In genomic region chr6:89412071-89413005, GRCh38 we compare ENCODE assay signal across 1 cellular context.
TF ChIP-seq lines count a peak whose summit lies in the region.

RRAGD (minus strand) TSS chr6:89412273; CDS start chr6:89411993, 280 bp downstream.

TF ChIP-seq in HepG2, 621 proteins besides CTCF, POLR2A, EP300 and RAD21 (continued from another document and continues in another):
- TF ChIP-seq GMEB2 (CRISPR knock-in tag; IDR thresholded peaks at IDR 0.05; ENCODE audit: low read depth) (no peak), ZNF800 (CRISPR knock-in tag; IDR thresholded peaks at IDR 0.05) (0 out of 2 replicates have a peak, but pooled peaks have one; percentile 32), SP4 (CRISPR knock-in tag; IDR thresholded peaks at IDR 0.05) (peak; percentile 62; the same call in 1 of the 2 replicates), ARNTL (CRISPR knock-in tag; IDR thresholded peaks at IDR 0.05) (no peak), KLF13 (CRISPR knock-in tag; IDR thresholded peaks at IDR 0.05) (no peak), ZNF761 (CRISPR knock-in tag; conservative IDR thresholded peaks at IDR 0.05) (no peak), ZNF850 (CRISPR knock-in tag; conservative IDR thresholded peaks at IDR 0.05) (no peak), ZBTB14 (CRISPR knock-in tag; IDR thresholded peaks at IDR 0.05) (peak; percentile 82), KIAA2018 (CRISPR knock-in tag; IDR thresholded peaks at IDR 0.05; ENCODE audit: borderline replicate concordance) (no peak), NFIB (CRISPR knock-in tag; IDR thresholded peaks at IDR 0.05; ENCODE audit: borderline replicate concordance) (no peak), ZNF879 (CRISPR knock-in tag; IDR thresholded peaks at IDR 0.05) (no peak), KDM6A (CRISPR knock-in tag; IDR thresholded peaks at IDR 0.05; ENCODE audit: low read depth) (no peak), ZBTB46 (CRISPR knock-in tag; IDR thresholded peaks at IDR 0.05; ENCODE audit: borderline replicate concordance) (no peak), ZKSCAN5 (CRISPR knock-in tag; IDR thresholded peaks at IDR 0.05) (no peak), PHF8 (CRISPR knock-in tag; IDR thresholded peaks at IDR 0.05) (0 out of 2 replicates have a peak, but pooled peaks have one; percentile 2), ZNF563 (CRISPR knock-in tag; IDR thresholded peaks at IDR 0.05) (0 out of 2 replicates have a peak, but pooled peaks have one; percentile 55), ZNF543 (CRISPR knock-in tag; IDR thresholded peaks at IDR 0.05) (no peak), ETV5 (CRISPR knock-in tag; IDR thresholded peaks at IDR 0.05; ENCODE audit: borderline replicate concordance) (no peak), ZNF350 (CRISPR knock-in tag; IDR thresholded peaks at IDR 0.05; ENCODE audit: borderline replicate concordance, low read depth) (no peak), ZNF230 (CRISPR knock-in tag; IDR thresholded peaks at IDR 0.05) (no peak), ZFY (CRISPR knock-in tag; IDR thresholded peaks at IDR 0.05) (0 out of 2 replicates have a peak, but pooled peaks have one; percentile 28), ZSCAN12 (CRISPR knock-in tag; IDR thresholded peaks at IDR 0.05) (no peak), PHF21A (CRISPR knock-in tag; IDR thresholded peaks at IDR 0.05) (0 out of 2 replicates have a peak, but pooled peaks have one; percentile 26), BRCA1 (CRISPR knock-in tag; IDR thresholded peaks at IDR 0.05) (no peak), POLR2AphosphoS5 (IDR thresholded peaks at IDR 0.05; ENCODE audit: low read depth, low read length) (no peak), ZNF263 (CRISPR knock-in tag; IDR thresholded peaks at IDR 0.05) (peak; percentile 73), MAX (IDR thresholded peaks at IDR 0.05) (peak; percentile 43; the same call in 1 of the 2 replicates), NCOA2 (CRISPR knock-in tag; IDR thresholded peaks at IDR 0.05) (no peak)
- TF ChIP-seq, protein P1, sequence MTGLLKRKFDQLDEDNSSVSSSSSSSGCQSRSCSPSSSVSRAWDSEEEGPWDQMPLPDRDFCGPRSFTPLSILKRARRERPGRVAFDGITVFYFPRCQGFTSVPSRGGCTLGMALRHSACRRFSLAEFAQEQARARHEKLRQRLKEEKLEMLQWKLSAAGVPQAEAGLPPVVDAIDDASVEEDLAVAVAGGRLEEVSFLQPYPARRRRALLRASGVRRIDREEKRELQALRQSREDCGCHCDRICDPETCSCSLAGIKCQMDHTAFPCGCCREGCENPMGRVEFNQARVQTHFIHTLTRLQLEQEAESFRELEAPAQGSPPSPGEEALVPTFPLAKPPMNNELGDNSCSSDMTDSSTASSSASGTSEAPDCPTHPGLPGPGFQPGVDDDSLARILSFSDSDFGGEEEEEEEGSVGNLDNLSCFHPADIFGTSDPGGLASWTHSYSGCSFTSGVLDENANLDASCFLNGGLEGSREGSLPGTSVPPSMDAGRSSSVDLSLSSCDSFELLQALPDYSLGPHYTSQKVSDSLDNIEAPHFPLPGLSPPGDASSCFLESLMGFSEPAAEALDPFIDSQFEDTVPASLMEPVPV (CRISPR knock-in tag; IDR thresholded peaks at IDR 0.05) = peak; percentile 31; the same call in 1 of the 2 replicates
- TF ChIP-seq, protein P2, sequence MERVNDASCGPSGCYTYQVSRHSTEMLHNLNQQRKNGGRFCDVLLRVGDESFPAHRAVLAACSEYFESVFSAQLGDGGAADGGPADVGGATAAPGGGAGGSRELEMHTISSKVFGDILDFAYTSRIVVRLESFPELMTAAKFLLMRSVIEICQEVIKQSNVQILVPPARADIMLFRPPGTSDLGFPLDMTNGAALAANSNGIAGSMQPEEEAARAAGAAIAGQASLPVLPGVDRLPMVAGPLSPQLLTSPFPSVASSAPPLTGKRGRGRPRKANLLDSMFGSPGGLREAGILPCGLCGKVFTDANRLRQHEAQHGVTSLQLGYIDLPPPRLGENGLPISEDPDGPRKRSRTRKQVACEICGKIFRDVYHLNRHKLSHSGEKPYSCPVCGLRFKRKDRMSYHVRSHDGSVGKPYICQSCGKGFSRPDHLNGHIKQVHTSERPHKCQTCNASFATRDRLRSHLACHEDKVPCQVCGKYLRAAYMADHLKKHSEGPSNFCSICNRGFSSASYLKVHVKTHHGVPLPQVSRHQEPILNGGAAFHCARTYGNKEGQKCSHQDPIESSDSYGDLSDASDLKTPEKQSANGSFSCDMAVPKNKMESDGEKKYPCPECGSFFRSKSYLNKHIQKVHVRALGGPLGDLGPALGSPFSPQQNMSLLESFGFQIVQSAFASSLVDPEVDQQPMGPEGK (CRISPR knock-in tag; IDR thresholded peaks at IDR 0.05) = peak; percentile 32; the same call in 1 of the 2 replicates
- TF ChIP-seq, protein P3, sequence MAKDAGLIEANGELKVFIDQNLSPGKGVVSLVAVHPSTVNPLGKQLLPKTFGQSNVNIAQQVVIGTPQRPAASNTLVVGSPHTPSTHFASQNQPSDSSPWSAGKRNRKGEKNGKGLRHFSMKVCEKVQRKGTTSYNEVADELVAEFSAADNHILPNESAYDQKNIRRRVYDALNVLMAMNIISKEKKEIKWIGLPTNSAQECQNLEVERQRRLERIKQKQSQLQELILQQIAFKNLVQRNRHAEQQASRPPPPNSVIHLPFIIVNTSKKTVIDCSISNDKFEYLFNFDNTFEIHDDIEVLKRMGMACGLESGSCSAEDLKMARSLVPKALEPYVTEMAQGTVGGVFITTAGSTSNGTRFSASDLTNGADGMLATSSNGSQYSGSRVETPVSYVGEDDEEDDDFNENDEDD (CRISPR knock-in tag; IDR thresholded peaks at IDR 0.05; ENCODE audit: borderline replicate concordance) = no peak
- TF ChIP-seq, protein P4, sequence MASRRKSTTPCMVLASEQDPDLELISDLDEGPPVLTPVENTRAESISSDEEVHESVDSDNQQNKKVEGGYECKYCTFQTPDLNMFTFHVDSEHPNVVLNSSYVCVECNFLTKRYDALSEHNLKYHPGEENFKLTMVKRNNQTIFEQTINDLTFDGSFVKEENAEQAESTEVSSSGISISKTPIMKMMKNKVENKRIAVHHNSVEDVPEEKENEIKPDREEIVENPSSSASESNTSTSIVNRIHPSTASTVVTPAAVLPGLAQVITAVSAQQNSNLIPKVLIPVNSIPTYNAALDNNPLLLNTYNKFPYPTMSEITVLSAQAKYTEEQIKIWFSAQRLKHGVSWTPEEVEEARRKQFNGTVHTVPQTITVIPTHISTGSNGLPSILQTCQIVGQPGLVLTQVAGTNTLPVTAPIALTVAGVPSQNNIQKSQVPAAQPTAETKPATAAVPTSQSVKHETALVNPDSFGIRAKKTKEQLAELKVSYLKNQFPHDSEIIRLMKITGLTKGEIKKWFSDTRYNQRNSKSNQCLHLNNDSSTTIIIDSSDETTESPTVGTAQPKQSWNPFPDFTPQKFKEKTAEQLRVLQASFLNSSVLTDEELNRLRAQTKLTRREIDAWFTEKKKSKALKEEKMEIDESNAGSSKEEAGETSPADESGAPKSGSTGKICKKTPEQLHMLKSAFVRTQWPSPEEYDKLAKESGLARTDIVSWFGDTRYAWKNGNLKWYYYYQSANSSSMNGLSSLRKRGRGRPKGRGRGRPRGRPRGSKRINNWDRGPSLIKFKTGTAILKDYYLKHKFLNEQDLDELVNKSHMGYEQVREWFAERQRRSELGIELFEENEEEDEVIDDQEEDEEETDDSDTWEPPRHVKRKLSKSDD (CRISPR knock-in tag; IDR thresholded peaks at IDR 0.05; ENCODE audit: low read depth) = no peak
